In genomic region chr2:233448220-233448559, GRCh38 we compare ENCODE assay signal across 12 cellular contexts.
DNase-seq lines count a peak whose midpoint lies in the region; ATAC-seq and TF ChIP-seq lines count a peak whose summit lies in the region.
"Had no signal": no experiment of that assay in that cellular context is flagged by ENCODE, and none has a peak within 500 bp of the region (broad histone marks: within the 10 kb centered on the region; RNA-seq: fewer than 3 reads in every experiment).

No MANE protein-coding gene starts in this region.

- WGBS in heart right ventricle, 2 donors, result 75 to 83% methylated on average over 11 of the region's 11 CpGs

- DNase-seq in cardiac septum (ENCODE audit: low spot score), result peak; percentile 29
- DNase-seq in heart right ventricle, result no peak
- DNase-seq in OCI-LY7 (ENCODE audit: low spot score), result peak; percentile 48
- DNase-seq in fibroblast of pulmonary artery (ENCODE audit: low read depth), result peak; percentile 14
- peak; percentile 7 to 53 for DNase-seq in tibial artery
- DNase-seq in NCI-H526 treated with DMSO at 0.1 percent for 48 hours (lab: John Stamatoyannopoulos, UW), result no peak
- DNase-seq in NCI-H187 treated with DMSO at 0.1 percent for 48 hours (lab: John Stamatoyannopoulos, UW), result no peak
- DNase-seq: left ventricle myocardium superior; NCI-H524 treated with DMSO at 0.1 percent for 48 hours; stimulated activated CD4-positive, alpha-beta T cell treated with anti-CD3 and anti-CD28 coated beads, Interleukin-12 subunit alpha, Interleukin-12 subunit beta, amount 100 ng/mL, for 4 hours had no signal

- POLR2A ChIA-PET in OCI-LY7 (lab: Charles Lee), result no interaction called here

- H3K79me2 ChIP-seq in OCI-LY7 (ENCODE audit: insufficient read depth, low read depth, low read length), result no peaks in the 10 kb centered on the region

- H3K4me1 ChIP-seq in heart right ventricle (peaks cover 0 to 22% (median 4%) of the 10 kb centered on the region in 9 donors), OCI-LY7 (ENCODE audit: insufficient read depth, low read length, poor library complexity, severe bottlenecking) (no peaks in the 10 kb centered on the region), tibial artery (peaks cover 0 to 14% (median 8%) of the 10 kb centered on the region in 4 donors)
- H3K4me1 ChIP-seq: thyroid gland had no signal

- no peak overlapping the region for H3K4me3 ChIP-seq in heart right ventricle
- H3K4me3 ChIP-seq in OCI-LY7 (ENCODE audit: low read depth, low read length, poor library complexity, severe bottlenecking), result no peak overlapping the region
- no peak overlapping the region for H3K4me3 ChIP-seq in fibroblast of pulmonary artery (replicated peaks; ENCODE audit: low read depth, low read length)
- H3K4me3 ChIP-seq in tibial artery, result no peak overlapping the region
- H3K4me3 ChIP-seq: thyroid gland had no signal

- H4K20me1 ChIP-seq in OCI-LY7 (ENCODE audit: insufficient read depth, low read length), result no peaks in the 10 kb centered on the region

- no peaks in the 10 kb centered on the region for H3K9me2 ChIP-seq in OCI-LY7 (ENCODE audit: insufficient read depth, low read length)

- H3K36me3 ChIP-seq in heart right ventricle (peaks cover 4 to 99% (median 75%) of the 10 kb centered on the region in 9 donors), OCI-LY7 (ENCODE audit: insufficient read depth, low read length) (peaks cover 89% of the 10 kb centered on the region), tibial artery (peaks cover 48 to 93% (median 66%) of the 10 kb centered on the region in 3 donors)

- TF ChIP-seq CTCF in heart right ventricle (IDR thresholded peaks at IDR 0.05), result peak in 2 of 9 donors; percentile 5 to 15
- TF ChIP-seq CTCF in OCI-LY7 (conservative IDR thresholded peaks at IDR 0.05; ENCODE audit: low read length), result peak; percentile 67
- peak; percentile 14 for TF ChIP-seq CTCF in fibroblast of pulmonary artery (IDR thresholded peaks at IDR 0.05; ENCODE audit: low read length, missing control alignments)
- no peak for TF ChIP-seq CTCF in tibial artery (IDR thresholded peaks at IDR 0.05)

- H3K9me3 ChIP-seq in heart right ventricle, result no peaks in the 10 kb centered on the region
- no peaks in the 10 kb centered on the region for H3K9me3 ChIP-seq in OCI-LY7 (ENCODE audit: low read length)
- no peaks in the 10 kb centered on the region for H3K9me3 ChIP-seq in tibial artery
- H3K9me3 ChIP-seq: thyroid gland had no signal

- H2AFZ ChIP-seq in OCI-LY7 (ENCODE audit: low read length), result no peak overlapping the region

- ATAC-seq in heart right ventricle, result no peak
- ATAC-seq in GM19395 (IDR thresholded peaks at IDR 0.05; ENCODE audit: unreplicated experiment), result no peak
- ATAC-seq: left ventricle myocardium superior had no signal

- H3K27me3 ChIP-seq in heart right ventricle (no peaks in the 10 kb centered on the region), tibial artery (no peaks in the 10 kb centered on the region)
- H3K27me3 ChIP-seq: thyroid gland had no signal

- H3K27ac ChIP-seq in heart right ventricle, result peak overlapping the region in 1 of 10 donors; percentile 53
- H3K27ac ChIP-seq in OCI-LY7 (ENCODE audit: low read depth, low read length, poor library complexity, severe bottlenecking), result no peak overlapping the region
- H3K27ac ChIP-seq in tibial artery, result no peak overlapping the region
- H3K27ac ChIP-seq: thyroid gland had no signal

- no TSS peak for BruUV-seq in OCI-LY7 (replicated peaks; lab: Mats Ljungman, UMichigan)

- no peak overlapping the region for H3K4me2 ChIP-seq in OCI-LY7 (ENCODE audit: low read length)

- intact Hi-C loops in cardiac septum (cut with DNase I) (loop anchor here (10.0 kb wide), 1 partner anchor 163 kb away; no protein-coding TSS in a partner anchor), heart right ventricle (cut with DNase I) (loop anchor here in 4 of 10 donors (5.0 to 10.0 kb wide), 4 partner anchors 91 to 163 kb away; partner anchors contain the start of gene DGKD (in 1 of the 4)), OCI-LY7 (cut with micrococcal nuclease; ENCODE audit: unreplicated experiment) (no loop called here), tibial artery (cut with DNase I; ENCODE audit: low total_unique reads) (loop anchor here (10.0 kb wide), 3 partner anchors 63 to 257 kb away; no protein-coding TSS in a partner anchor)

- CTCF ChIA-PET in OCI-LY7 (lab: Charles Lee; ENCODE audit: unreplicated experiment), result interaction anchor here (0.5 to 0.6 kb wide), 2 partner anchors 40 to 689 kb away, joined by 3 to 8 read pairs; no protein-coding TSS in a partner anchor

Comparison
In these comparisons a context has a peak if more than half of its experiments do, and no peak if none do; other contexts are left out.
1. DNase-seq: peak in cardiac septum (single experiment), OCI-LY7 (single experiment), fibroblast of pulmonary artery (single experiment) and tibial artery (2 of 2); none in heart right ventricle (0 of 2), NCI-H526 treated with DMSO at 0.1 percent for 48 hours (single experiment) and NCI-H187 treated with DMSO at 0.1 percent for 48 hours (single experiment).
2. CTCF ChIP-seq: peak in OCI-LY7 (single experiment) and fibroblast of pulmonary artery (single experiment); none in tibial artery (0 of 2).